8 cellular contexts compared by ENCODE assay signal in genomic region chr17:41813039-41813680, GRCh38. TPM values are rescaled to one million over a fixed set of nuclear protein-coding genes. Genes with fewer than 3 reads are reported as not detected.
A peak's percentile ranks its signal among the peaks of the same experiment; 100 is the strongest.
DNase-seq lines count a peak whose midpoint lies in the region; ATAC-seq and TF ChIP-seq lines count a peak whose summit lies in the region.

No MANE protein-coding gene starts in this region.

- H3K27ac Mint-ChIP-seq in GM23338 (peak overlapping the region; percentile 79), T-helper 17 cell (no peak overlapping the region)

- H4K20me1 ChIP-seq in GM23338 (replicated peaks; ENCODE audit: insufficient read depth), result no peaks in the 10 kb centered on the region

- H3K36me3 ChIP-seq in GM23338 (ENCODE audit: insufficient read depth), result peaks cover 2% of the 10 kb centered on the region; the same call in 1 of the 2 replicates
- peaks cover 0 to 10% of the 10 kb centered on the region in 2 donors for H3K36me3 ChIP-seq in gastroesophageal sphincter
- no peaks in the 10 kb centered on the region for H3K36me3 ChIP-seq in body of pancreas (replicated peaks in 1 of 2; ENCODE audit: insufficient read depth in 1 of 2, low read depth in 2 of 2)

- H3K27ac ChIP-seq in GM23338 (ENCODE audit: low read depth), result peak overlapping the region; percentile 67
- H3K27ac ChIP-seq in gastroesophageal sphincter, result peak overlapping the region; percentile 51 to 85 (median 78)
- peak overlapping the region in 1 of 4 donors; percentile 80 for H3K27ac ChIP-seq in body of pancreas

- H3K4me1 Mint-ChIP-seq in GM23338 (peaks cover 23% of the 10 kb centered on the region), T-helper 17 cell (peaks cover 16% of the 10 kb centered on the region)

- DNase-seq in GM23338 (ENCODE audit: low spot score) (peak; percentile 68), T-helper 17 cell (no peak), skeletal muscle cell (ENCODE audit: low read depth) (no peak), head of caudate nucleus (no peak), activated gamma-delta T cell treated with Interleukin-2 at 50 U/mL for 16 hours (no peak), body of pancreas (no peak)
- no peak for DNase-seq in stimulated activated CD4-positive, alpha-beta T cell treated with anti-CD3 and anti-CD28 coated beads, Interleukin-4, amount 100 ng/mL, for 24 hours

- peaks cover 9% of the 10 kb centered on the region; the same call in 2 of the 3 replicates for H3K9me3 Mint-ChIP-seq in GM23338

- H3K4me1 ChIP-seq in GM23338 (ENCODE audit: insufficient read depth), result peaks cover 30% of the 10 kb centered on the region
- H3K4me1 ChIP-seq in gastroesophageal sphincter, result peaks cover 0 to 53% (median 16%) of the 10 kb centered on the region in 3 donors
- H3K4me1 ChIP-seq in body of pancreas, result peaks cover 37% of the 10 kb centered on the region

- TF ChIP-seq EP300 in gastroesophageal sphincter (IDR thresholded peaks at IDR 0.05), result no peak

- peaks cover 9% of the 10 kb centered on the region for H3K27me3 ChIP-seq in GM23338 (ENCODE audit: insufficient read depth)
- no peaks in the 10 kb centered on the region for H3K27me3 ChIP-seq in gastroesophageal sphincter
- no peaks in the 10 kb centered on the region for H3K27me3 ChIP-seq in body of pancreas

- 7 to 11% methylated on average over 3 to 9 of the region's 20 CpGs for WGBS in gastroesophageal sphincter (ENCODE audit: low coverage in 1 of 2), 2 donors
- WGBS in body of pancreas, 2 donors, result 25 to 35% methylated on average over 15 to 20 of the region's 20 CpGs

- ATAC-seq in GM23338 (peak; percentile 15), T-helper 17 cell (no peak), gastroesophageal sphincter (no peak), body of pancreas (no peak)

- H3K27me3 Mint-ChIP-seq in GM23338 (ENCODE audit: insufficient read depth, low read depth, poor library complexity) (peaks cover 22% of the 10 kb centered on the region), T-helper 17 cell (no peaks in the 10 kb centered on the region)

- TF ChIP-seq POLR2A in gastroesophageal sphincter (IDR thresholded peaks at IDR 0.05) (no peak), body of pancreas (IDR thresholded peaks at IDR 0.05) (no peak)

- intact Hi-C loops in head of caudate nucleus (cut with DNase I) (no loop called here), body of pancreas (cut with DNase I) (no loop called here)

- peak overlapping the region; percentile 98 for H2AFZ ChIP-seq in GM23338

- H3K36me3 Mint-ChIP-seq in GM23338 (ENCODE audit: low read depth), result peaks cover 35% of the 10 kb centered on the region
- no peaks in the 10 kb centered on the region for H3K36me3 Mint-ChIP-seq in T-helper 17 cell (ENCODE audit: low read depth)

- peaks cover 16% of the 10 kb centered on the region for H3F3A ChIP-seq in GM23338 (replicated peaks; ENCODE audit: low read depth)

- H3K4me3 ChIP-seq in GM23338, result peak overlapping the region; percentile 98
- H3K4me3 ChIP-seq in gastroesophageal sphincter, result peak overlapping the region; percentile 35 to 60
- H3K4me3 ChIP-seq in skeletal muscle cell (ENCODE audit: low read depth, low read length), result peak overlapping the region; percentile 62
- H3K4me3 ChIP-seq in body of pancreas, result no peak overlapping the region

- peak overlapping the region; percentile 98 for H3K4me2 ChIP-seq in GM23338

- H3K9me3 ChIP-seq in T-helper 17 cell (ENCODE audit: control insufficient read depth, low read length, poor library complexity, severe bottlenecking), result no peaks in the 10 kb centered on the region
- H3K9me3 ChIP-seq in gastroesophageal sphincter, result no peaks in the 10 kb centered on the region
- H3K9me3 ChIP-seq in body of pancreas, result no peaks in the 10 kb centered on the region

- TF ChIP-seq CTCF in GM23338 (conservative IDR thresholded peaks at IDR 0.05; ENCODE audit: low read depth in 2 of 2) (no peak), gastroesophageal sphincter (IDR thresholded peaks at IDR 0.05) (peak in 2 of 4 experiments; percentile 4 to 11), body of pancreas (IDR thresholded peaks at IDR 0.05) (no peak)

- no peaks in the 10 kb centered on the region for H3K9me2 ChIP-seq in GM23338 (ENCODE audit: insufficient read depth)

- peak overlapping the region; percentile 93 for H3K4me3 Mint-ChIP-seq in GM23338
- peak overlapping the region; percentile 96 for H3K4me3 Mint-ChIP-seq in T-helper 17 cell

- peaks cover 46% of the 10 kb centered on the region for H3K79me2 ChIP-seq in GM23338 (replicated peaks; ENCODE audit: insufficient read depth)

TF ChIP-seq in GM23338, 12 proteins besides CTCF, POLR2A, EP300 and RAD21:
- TF ChIP-seq NANOG (IDR thresholded peaks at IDR 0.05; ENCODE audit: borderline replicate concordance) (no peak), STAT1 (IDR thresholded peaks at IDR 0.05; ENCODE audit: unreplicated experiment) (no peak), POLR2AphosphoS5 (IDR thresholded peaks at IDR 0.05; ENCODE audit: low read depth) (no peak), EZH2 (IDR thresholded peaks at IDR 0.05; ENCODE audit: low read depth, unreplicated experiment) (no peak), ZNF331 (CRISPR knock-in tag; IDR thresholded peaks at IDR 0.05; ENCODE audit: low read depth) (no peak), JUNB (IDR thresholded peaks at IDR 0.05; ENCODE audit: unreplicated experiment) (no peak), CREB1 (CRISPR knock-in tag; IDR thresholded peaks at IDR 0.05; ENCODE audit: low read depth) (no peak)
- TF ChIP-seq, protein P1, sequence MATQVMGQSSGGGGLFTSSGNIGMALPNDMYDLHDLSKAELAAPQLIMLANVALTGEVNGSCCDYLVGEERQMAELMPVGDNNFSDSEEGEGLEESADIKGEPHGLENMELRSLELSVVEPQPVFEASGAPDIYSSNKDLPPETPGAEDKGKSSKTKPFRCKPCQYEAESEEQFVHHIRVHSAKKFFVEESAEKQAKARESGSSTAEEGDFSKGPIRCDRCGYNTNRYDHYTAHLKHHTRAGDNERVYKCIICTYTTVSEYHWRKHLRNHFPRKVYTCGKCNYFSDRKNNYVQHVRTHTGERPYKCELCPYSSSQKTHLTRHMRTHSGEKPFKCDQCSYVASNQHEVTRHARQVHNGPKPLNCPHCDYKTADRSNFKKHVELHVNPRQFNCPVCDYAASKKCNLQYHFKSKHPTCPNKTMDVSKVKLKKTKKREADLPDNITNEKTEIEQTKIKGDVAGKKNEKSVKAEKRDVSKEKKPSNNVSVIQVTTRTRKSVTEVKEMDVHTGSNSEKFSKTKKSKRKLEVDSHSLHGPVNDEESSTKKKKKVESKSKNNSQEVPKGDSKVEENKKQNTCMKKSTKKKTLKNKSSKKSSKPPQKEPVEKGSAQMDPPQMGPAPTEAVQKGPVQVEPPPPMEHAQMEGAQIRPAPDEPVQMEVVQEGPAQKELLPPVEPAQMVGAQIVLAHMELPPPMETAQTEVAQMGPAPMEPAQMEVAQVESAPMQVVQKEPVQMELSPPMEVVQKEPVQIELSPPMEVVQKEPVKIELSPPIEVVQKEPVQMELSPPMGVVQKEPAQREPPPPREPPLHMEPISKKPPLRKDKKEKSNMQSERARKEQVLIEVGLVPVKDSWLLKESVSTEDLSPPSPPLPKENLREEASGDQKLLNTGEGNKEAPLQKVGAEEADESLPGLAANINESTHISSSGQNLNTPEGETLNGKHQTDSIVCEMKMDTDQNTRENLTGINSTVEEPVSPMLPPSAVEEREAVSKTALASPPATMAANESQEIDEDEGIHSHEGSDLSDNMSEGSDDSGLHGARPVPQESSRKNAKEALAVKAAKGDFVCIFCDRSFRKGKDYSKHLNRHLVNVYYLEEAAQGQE (IDR thresholded peaks at IDR 0.05; ENCODE audit: unreplicated experiment), result no peak
- TF ChIP-seq, protein P2, sequence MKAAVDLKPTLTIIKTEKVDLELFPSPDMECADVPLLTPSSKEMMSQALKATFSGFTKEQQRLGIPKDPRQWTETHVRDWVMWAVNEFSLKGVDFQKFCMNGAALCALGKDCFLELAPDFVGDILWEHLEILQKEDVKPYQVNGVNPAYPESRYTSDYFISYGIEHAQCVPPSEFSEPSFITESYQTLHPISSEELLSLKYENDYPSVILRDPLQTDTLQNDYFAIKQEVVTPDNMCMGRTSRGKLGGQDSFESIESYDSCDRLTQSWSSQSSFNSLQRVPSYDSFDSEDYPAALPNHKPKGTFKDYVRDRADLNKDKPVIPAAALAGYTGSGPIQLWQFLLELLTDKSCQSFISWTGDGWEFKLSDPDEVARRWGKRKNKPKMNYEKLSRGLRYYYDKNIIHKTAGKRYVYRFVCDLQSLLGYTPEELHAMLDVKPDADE (IDR thresholded peaks at IDR 0.05), result peak; percentile 50; the same call in 1 of the 2 replicates
TF ChIP-seq in GM23338: peak in this region for 1.

RNA-seq across cellular contexts. Expression of gene FKBP10, which starts 0.4 kb away (rescaled TPM):
- total RNA-seq in GM23338 (2014; rRNA removed; shearing (Covaris generic)), result 137 and 151 TPM in 2 replicates
- 26.2 and 32.2 TPM in 2 replicates for polyA plus RNA-seq in GM23338 (2016; fragmentation: Nextera tagmentation; extraction: Ambion mirVana)
- total RNA-seq in T-helper 17 cell, result not detected
- 10 to 100 TPM; 33.7 to 43.2 (median 38.2) TPM for total RNA-seq in gastroesophageal sphincter
- 10 to 100 TPM; 22.3 to 33.6 TPM for total RNA-seq in body of pancreas

RNA-seq across cellular contexts. Expression of gene P3H4, which starts 1.4 kb away (rescaled TPM):
- 27.9 and 33.3 TPM in 2 replicates for total RNA-seq in GM23338 (2014; rRNA removed; shearing (Covaris generic))
- polyA plus RNA-seq in GM23338 (2016; fragmentation: Nextera tagmentation; extraction: Ambion mirVana), result 16.0 and 17.0 TPM in 2 replicates
- 1 to 10 TPM; 1.7 to 2.0 TPM for total RNA-seq in T-helper 17 cell
- 10 to 100 TPM in 3 of 4 donors, 1 to 10 TPM in 1; 8.3 to 20.9 (median 19.1) TPM for total RNA-seq in gastroesophageal sphincter
- total RNA-seq in body of pancreas, result 10 to 100 TPM; 18.4 to 22.7 TPM

RNA-seq across cellular contexts. Expression of gene NT5C3B, which starts 22.9 kb away (rescaled TPM):
- 68.9 and 78.3 TPM in 2 replicates for total RNA-seq in GM23338 (2014; rRNA removed; shearing (Covaris generic))
- polyA plus RNA-seq in GM23338 (2016; fragmentation: Nextera tagmentation; extraction: Ambion mirVana), result 58.2 and 59.1 TPM in 2 replicates
- total RNA-seq in T-helper 17 cell (10 to 100 TPM; 23.1 to 28.9 TPM), gastroesophageal sphincter (10 to 100 TPM; 64.8 to 83.7 (median 71.5) TPM), body of pancreas (10 to 100 TPM; 43.1 to 46.5 TPM)

RNA-seq across cellular contexts. Expression of gene KLHL10, which starts 24.5 kb away (rescaled TPM):
- total RNA-seq in GM23338 (2014; rRNA removed; shearing (Covaris generic)), result 0.27 and 0.42 TPM in 2 replicates
- polyA plus RNA-seq in GM23338 (2016; fragmentation: Nextera tagmentation; extraction: Ambion mirVana), result 0.13 TPM in 1 of 2 replicates, not detected in the other
- total RNA-seq in T-helper 17 cell (not detected), gastroesophageal sphincter (1 to 10 TPM in 2 of 4 donors, under 1 TPM in 2; 0.62 to 2.7 (median 1.4) TPM), body of pancreas (not detected)

RNA-seq across cellular contexts. Expression of gene JUP, which starts 26.6 kb away (rescaled TPM):
- 160 and 177 TPM in 2 replicates for total RNA-seq in GM23338 (2014; rRNA removed; shearing (Covaris generic))
- polyA plus RNA-seq in GM23338 (2016; fragmentation: Nextera tagmentation; extraction: Ambion mirVana), result 45.5 and 47.2 TPM in 2 replicates
- total RNA-seq in T-helper 17 cell (1 to 10 TPM in 1 of 2 donors, under 1 TPM in 1; 0.63 to 1.4 TPM), gastroesophageal sphincter (10 to 100 TPM; 30.8 to 60.9 (median 41.7) TPM), body of pancreas (10 to 100 TPM; 67.9 to 85.4 TPM)

Comparison
In these comparisons a context has a peak if more than half of its experiments do, and no peak if none do; other contexts are left out.
1. H3K4me3 ChIP-seq: peak in GM23338 (single experiment), gastroesophageal sphincter (2 of 2) and skeletal muscle cell (single experiment); none in body of pancreas (0 of 2).
2. RNA of gene FKBP10, which starts 0.4 kb away (total RNA-seq): 137 to 151 TPM in GM23338, 33.7 to 43.2 TPM in gastroesophageal sphincter and 22.3 to 33.6 TPM in body of pancreas; not detected in T-helper 17 cell; every median in the first group is over 10 times any median in the second.